Comparison of ENCODE assay signal across 15 cellular contexts in the genomic region with DNA sequence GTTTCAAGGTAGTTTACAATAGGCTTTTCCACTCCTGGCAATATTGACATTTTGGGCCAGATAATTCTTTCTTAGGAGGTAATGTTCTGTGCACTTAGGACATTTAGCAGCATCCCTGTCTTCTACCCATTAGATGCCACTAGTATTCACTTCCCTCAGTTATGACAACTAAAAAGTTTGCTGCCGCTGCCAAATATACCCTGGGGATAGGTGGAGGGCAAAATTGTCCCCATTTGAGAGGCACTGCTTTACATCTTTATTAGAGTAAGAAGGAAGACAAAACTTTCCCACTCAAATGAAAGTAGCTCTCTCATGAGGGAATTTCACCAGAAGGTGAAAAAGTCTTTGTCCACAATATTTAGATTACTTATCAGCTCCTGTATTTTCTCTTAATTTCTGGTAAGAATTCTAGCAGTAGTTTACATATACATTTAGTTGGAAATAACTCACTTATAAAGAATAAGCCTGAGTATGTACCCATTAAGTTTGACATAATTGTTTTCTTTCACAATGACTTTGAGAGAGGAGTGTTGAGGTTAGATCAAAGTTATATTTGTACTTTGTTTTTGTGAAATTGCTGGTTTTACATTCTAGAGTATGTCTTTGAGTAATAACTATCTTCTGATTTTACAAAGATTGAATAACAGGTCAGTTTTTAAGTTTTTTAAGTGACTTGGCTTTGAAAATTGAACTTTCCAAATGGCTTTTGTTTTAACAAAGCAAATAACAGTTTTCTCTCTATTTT. TPM values are rescaled to one million over a fixed set of nuclear protein-coding genes. Genes with fewer than 3 reads are reported as not detected.
A peak's percentile ranks its signal among the peaks of the same experiment; 100 is the strongest.
DNase-seq lines count a peak whose midpoint lies in the region; ATAC-seq and TF ChIP-seq lines count a peak whose summit lies in the region.
"Had no signal": no experiment of that assay in that cellular context is flagged by ENCODE, and none has a peak within 500 bp of the region (broad histone marks: within the 10 kb centered on the region; RNA-seq: fewer than 3 reads in every experiment).

No MANE protein-coding gene starts in this region.

- no peak overlapping the region for H2BK5ac ChIP-seq in mesenchymal stem cell (ENCODE audit: low read depth, low read length, poor library complexity, severe bottlenecking)

- H3K18ac ChIP-seq in mesenchymal stem cell (ENCODE audit: low read depth in 1 of 2, low read length in 2 of 2): no peak overlapping the region

- ATAC-seq in GM18505 (IDR thresholded peaks at IDR 0.05; ENCODE audit: unreplicated experiment) (peak; percentile 70), GM19351 (IDR thresholded peaks at IDR 0.05; ENCODE audit: unreplicated experiment) (peak; percentile 91), HG02884 (IDR thresholded peaks at IDR 0.05; ENCODE audit: unreplicated experiment) (peak; percentile 95), HG03575 (IDR thresholded peaks at IDR 0.05; ENCODE audit: extremely low read depth, insufficient number of reproducible peaks, low FRiP score, unreplicated experiment) (peak; percentile 73)
- ATAC-seq: heart right ventricle had no signal

- H3K27ac ChIP-seq in mesenchymal stem cell (ENCODE audit: low read length, poor library complexity, severe bottlenecking): no peak overlapping the region
- H3K27ac ChIP-seq: heart right ventricle, SJSA1, thyroid gland had no signal

- no peak overlapping the region for H3K14ac ChIP-seq in mesenchymal stem cell (ENCODE audit: low read length in 2 of 2)

- no peaks in the 10 kb centered on the region for H3K36me3 Mint-ChIP-seq in glutamatergic neuron (ENCODE audit: unreplicated experiment)
- peaks cover 12 to 31% (median 22%) of the 10 kb centered on the region in 3 donors for H3K36me3 Mint-ChIP-seq in immature natural killer cell

- no peak overlapping the region for H4K8ac ChIP-seq in mesenchymal stem cell (ENCODE audit: low read length)

- H2AK5ac ChIP-seq in mesenchymal stem cell (ENCODE audit: low read length, severe bottlenecking): no peak overlapping the region

- H3K27me3 Mint-ChIP-seq in glutamatergic neuron (ENCODE audit: unreplicated experiment): no peaks in the 10 kb centered on the region
- peaks cover 0 to 3% (median 0%) of the 10 kb centered on the region in 3 donors for H3K27me3 Mint-ChIP-seq in immature natural killer cell (ENCODE audit: low read depth in 3 of 3)

- no peaks in the 10 kb centered on the region for H3K79me1 ChIP-seq in mesenchymal stem cell (replicated peaks; ENCODE audit: low read length, poor library complexity, severe bottlenecking)

- H3K4me2 ChIP-seq in mesenchymal stem cell (ENCODE audit: low read length, poor library complexity, severe bottlenecking): no peak overlapping the region

- H2BK15ac ChIP-seq in mesenchymal stem cell (ENCODE audit: low read depth, poor library complexity, severe bottlenecking): no peak overlapping the region

- DNase-seq in glutamatergic neuron (no peak), mesenchymal stem cell (no peak), immature natural killer cell (no peak), activated gamma-delta T cell treated with Interleukin-2 at 50 U/mL for 16 hours (no peak)
- DNase-seq: activated CD4-positive, alpha-beta T cell treated with anti-CD3 and anti-CD28 coated beads, Interleukin-2, amount 50 U/mL, for 1 hour; heart right ventricle; MV-4-11; NCI-H510A treated with DMSO at 0.1 percent for 48 hours; thyroid gland had no signal

- no peak overlapping the region for H3K4me3 Mint-ChIP-seq in glutamatergic neuron (ENCODE audit: unreplicated experiment)
- H3K4me3 Mint-ChIP-seq in immature natural killer cell: no peak overlapping the region
- H3K4me3 Mint-ChIP-seq: mesothelial cell of epicardium had no signal

- WGBS in mesenchymal stem cell: no CpG with 5 or more reads among the region's 1 CpG

- H3K23ac ChIP-seq in mesenchymal stem cell (ENCODE audit: low read length in 2 of 2): no peak overlapping the region

- H3K4me1 Mint-ChIP-seq in glutamatergic neuron (ENCODE audit: low read depth, unreplicated experiment): no peaks in the 10 kb centered on the region
- H3K4me1 Mint-ChIP-seq in immature natural killer cell: no peaks in the 10 kb centered on the region
- H3K4me1 Mint-ChIP-seq: mesothelial cell of epicardium had no signal

- H3K4me3 ChIP-seq in mesenchymal stem cell (ENCODE audit: insufficient read depth in 1 of 2, low read depth in 1 of 2, low read length in 2 of 2): no peak overlapping the region
- H3K4me3 ChIP-seq: heart right ventricle, SJSA1, thyroid gland had no signal

- H3K4me1 ChIP-seq in mesenchymal stem cell (ENCODE audit: control insufficient read depth, insufficient read depth, low read depth, low read length): no peaks in the 10 kb centered on the region
- H3K4me1 ChIP-seq: heart right ventricle, SJSA1, thyroid gland had no signal

- no peak overlapping the region for H3K4ac ChIP-seq in mesenchymal stem cell (ENCODE audit: low read depth in 1 of 2, low read length in 2 of 2)

- TF ChIP-seq CTCF in glutamatergic neuron (IDR thresholded peaks at IDR 0.05; ENCODE audit: partially characterized antibody, unreplicated experiment): no peak

- no peak overlapping the region for H3K27ac Mint-ChIP-seq in glutamatergic neuron (ENCODE audit: unreplicated experiment)
- H3K27ac Mint-ChIP-seq in immature natural killer cell: no peak overlapping the region
- H3K27ac Mint-ChIP-seq: mesothelial cell of epicardium had no signal

- TF ChIP-seq POLR2A in GM18505 (IDR thresholded peaks at IDR 0.05; ENCODE audit: borderline replicate concordance, extremely low read depth, insufficient read depth, insufficient read length): no peak

- no peaks in the 10 kb centered on the region for H3K9me3 Mint-ChIP-seq in glutamatergic neuron (ENCODE audit: unreplicated experiment)
- H3K9me3 Mint-ChIP-seq in immature natural killer cell: no peaks in the 10 kb centered on the region
- H3K9me3 Mint-ChIP-seq: mesothelial cell of epicardium had no signal

- no peak overlapping the region for H2BK12ac ChIP-seq in mesenchymal stem cell (ENCODE audit: low read length in 2 of 2)

- H2BK120ac ChIP-seq in mesenchymal stem cell (ENCODE audit: low read depth, low read length): no peak overlapping the region

- H3K27me3 ChIP-seq in mesenchymal stem cell (ENCODE audit: control insufficient read depth in 1 of 2, insufficient read depth in 1 of 2, low read length in 2 of 2): no peaks in the 10 kb centered on the region
- H3K27me3 ChIP-seq: heart right ventricle, SJSA1, thyroid gland had no signal

- H3K9me3 ChIP-seq in mesenchymal stem cell (ENCODE audit: control insufficient read depth, low read length): no peaks in the 10 kb centered on the region
- H3K9me3 ChIP-seq: heart right ventricle, SJSA1, thyroid gland had no signal

- peaks cover 3 to 15% of the 10 kb centered on the region in 2 experiments for H3K36me3 ChIP-seq in mesenchymal stem cell (ENCODE audit: control insufficient read depth in 1 of 2, insufficient read depth in 2 of 2, low read depth in 1 of 2, low read length in 2 of 2)
- H3K36me3 ChIP-seq: thyroid gland had no signal

- no peak overlapping the region for H2AFZ ChIP-seq in mesenchymal stem cell (ENCODE audit: low read depth, low read length)

- H3K9ac ChIP-seq in mesenchymal stem cell (ENCODE audit: low read length): no peak overlapping the region

- H4K91ac ChIP-seq in mesenchymal stem cell (ENCODE audit: low read length): no peak overlapping the region

RNA-seq across cellular contexts. Expression of gene HELLS, which starts 46.0 kb away (rescaled TPM):
- total RNA-seq in glutamatergic neuron (ENCODE audit: unreplicated experiment): 26.4 TPM
- 6.0 TPM for polyA plus RNA-seq in mesenchymal stem cell (2013, experiment 1 of 2)
- 6.3 TPM for polyA plus RNA-seq in mesenchymal stem cell (2013, experiment 2 of 2)
- polyA plus RNA-seq in immature natural killer cell: 1 to 10 TPM; 1.8 to 7.5 (median 2.9) TPM
